In the genomic region with DNA sequence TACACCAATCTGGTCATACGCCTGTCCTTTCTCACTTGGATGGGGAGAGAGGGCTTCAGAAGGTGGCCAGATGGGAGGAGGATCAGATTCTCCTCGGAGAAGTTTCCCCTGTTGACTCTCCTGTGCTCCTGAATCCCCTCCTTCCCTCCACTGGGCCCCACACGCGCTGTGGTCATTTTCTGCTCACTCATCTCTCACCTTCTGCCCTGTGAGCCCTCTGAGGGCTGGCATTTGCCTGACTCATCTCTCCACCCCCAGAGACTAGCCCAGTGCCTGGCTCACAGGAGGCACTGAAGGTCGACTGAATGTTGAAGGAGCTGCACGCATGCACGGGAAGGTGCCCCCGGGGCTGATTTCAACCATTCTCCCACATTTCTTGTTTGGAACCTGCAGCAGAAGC, we compare ENCODE assay signal across 21 cellular contexts. TPM values are rescaled to one million over a fixed set of nuclear protein-coding genes. Genes with fewer than 3 reads are reported as not detected.
A peak's percentile ranks its signal among the peaks of the same experiment; 100 is the strongest.
DNase-seq lines count a peak whose midpoint lies in the region; ATAC-seq and TF ChIP-seq lines count a peak whose summit lies in the region.
"Had no signal": no experiment of that assay in that cellular context is flagged by ENCODE, and none has a peak within 500 bp of the region (broad histone marks: within the 10 kb centered on the region; RNA-seq: fewer than 3 reads in every experiment).

No MANE protein-coding gene starts in this region.

- in situ Hi-C loops in GM23248 (cut with MboI) = no loop called here
- in situ Hi-C loops in Panc1 (cut with HindIII; ENCODE audit: low pct_unique_long_range_greater_than_20kb, low sequenced_read_pairs) = no loop called here

- H3K4me3 ChIP-seq in GM23248 = no peak overlapping the region
- no peak overlapping the region for H3K4me3 ChIP-seq in Panc1 (ENCODE audit: low read depth in 2 of 2, low read length in 2 of 2)
- H3K4me3 ChIP-seq in hepatocyte = no peak overlapping the region
- H3K4me3 ChIP-seq: heart left ventricle, left lung, spleen, tibial artery had no signal

- DNase-seq in GM23248 (peak; percentile 22), Panc1 (ENCODE audit: low read depth, low spot score) (no peak), hepatocyte (ENCODE audit: low spot score) (no peak), renal cortical epithelial cell (ENCODE audit: low read depth) (peak; percentile 64), glutamatergic neuron (no peak), retina (no peak)
- DNase-seq: CD8-positive, alpha-beta T cell; DMS153; left lung; NCI-H146; NCI-H524; SK-N-SH; spleen; stimulated activated CD4-positive, alpha-beta T cell treated with anti-CD3 and anti-CD28 coated beads, Interleukin-4, amount 100 ng/mL, for 1 hour; tibial artery had no signal

- H3K27me3 ChIP-seq in GM23248 (replicated peaks; ENCODE audit: insufficient read depth) (no peaks in the 10 kb centered on the region), Panc1 (ENCODE audit: control insufficient read depth, insufficient read depth, low read length) (no peaks in the 10 kb centered on the region), hepatocyte (no peaks in the 10 kb centered on the region)
- H3K27me3 ChIP-seq: tibial artery had no signal

- BruUV-seq in Panc1 (replicated peaks; lab: Mats Ljungman, UMichigan) = no TSS peak

- H3K9me3 Mint-ChIP-seq in glutamatergic neuron (ENCODE audit: unreplicated experiment) = peaks cover 5% of the 10 kb centered on the region
- H3K9me3 Mint-ChIP-seq: activated T-helper 2 cell treated with anti-CD3 and anti-CD28 coated beads, Interferon-gamma antibody, Interleukin-2, Interleukin-4, amounts not matched to agents 10 μg/mL and 5 μg/mL and 100 μg/mL, durations not matched to agents 14 hours and 24 hours and 36 hours; CD8-positive, alpha-beta T cell; stimulated activated naive CD8-positive, alpha-beta T cell treated with anti-CD3 and anti-CD28 coated beads, Interleukin-15, Interleukin-2, amounts not matched to agents 100 ng/mL and 50 ng/mL, for 24 hours had no signal

- no peaks in the 10 kb centered on the region for H3K79me2 ChIP-seq in GM23248 (ENCODE audit: insufficient read depth)
- no peaks in the 10 kb centered on the region for H3K79me2 ChIP-seq in hepatocyte

- H3K27ac ChIP-seq in GM23248 = no peak overlapping the region
- peak overlapping the region; percentile 72 for H3K27ac ChIP-seq in Panc1 (ENCODE audit: low read length)
- peak overlapping the region; percentile 78 for H3K27ac ChIP-seq in hepatocyte
- H3K27ac ChIP-seq: heart left ventricle, left lung, spleen, tibial artery had no signal

- TF ChIP-seq CTCF in Panc1 (IDR thresholded peaks at IDR 0.05) (no peak), hepatocyte (IDR thresholded peaks at IDR 0.05; ENCODE audit: poor library complexity) (no peak), glutamatergic neuron (IDR thresholded peaks at IDR 0.05; ENCODE audit: partially characterized antibody, unreplicated experiment) (no peak)

- H3K4me1 Mint-ChIP-seq in glutamatergic neuron (ENCODE audit: low read depth, unreplicated experiment) = no peaks in the 10 kb centered on the region

- CTCF ChIA-PET in Panc1 (lab: Charles Lee) = no interaction called here

- H3K4me1 ChIP-seq in GM23248 (ENCODE audit: insufficient read depth) (no peaks in the 10 kb centered on the region), Panc1 (ENCODE audit: control insufficient read depth, insufficient read depth, low read length) (peaks cover 18% of the 10 kb centered on the region), hepatocyte (ENCODE audit: insufficient read depth) (peaks cover 22% of the 10 kb centered on the region)
- H3K4me1 ChIP-seq: left lung had no signal

- H3K36me3 ChIP-seq in GM23248 (ENCODE audit: low read depth) (no peaks in the 10 kb centered on the region), Panc1 (ENCODE audit: control insufficient read depth, insufficient read depth, low read length) (no peaks in the 10 kb centered on the region), hepatocyte (replicated peaks; ENCODE audit: insufficient read depth, low read depth) (no peaks in the 10 kb centered on the region)
- H3K36me3 ChIP-seq: heart left ventricle, left lung, spleen, tibial artery had no signal

- H3K27ac Mint-ChIP-seq in glutamatergic neuron (ENCODE audit: unreplicated experiment) = no peak overlapping the region
- H3K27ac Mint-ChIP-seq: activated T-helper 2 cell treated with anti-CD3 and anti-CD28 coated beads, Interferon-gamma antibody, Interleukin-2, Interleukin-4, amounts not matched to agents 10 μg/mL and 5 μg/mL and 100 μg/mL, durations not matched to agents 14 hours and 24 hours and 36 hours; CD8-positive, alpha-beta T cell; stimulated activated naive CD8-positive, alpha-beta T cell treated with anti-CD3 and anti-CD28 coated beads, Interleukin-15, Interleukin-2, amounts not matched to agents 100 ng/mL and 50 ng/mL, for 24 hours had no signal

- 85 to 87% methylated on average over 8 of the region's 8 CpGs for WGBS in GM23248 (ENCODE audit: low coverage in 1 of 2, low lambda C conversion rate in 2 of 2, missing lambda C conversion rate in 2 of 2), 2 experiments
- 90% methylated on average over 8 of the region's 8 CpGs for WGBS in hepatocyte (ENCODE audit: low lambda C conversion rate, missing lambda C conversion rate)

- intact Hi-C loops in Panc1 (cut with micrococcal nuclease; ENCODE audit: unreplicated experiment) = no loop called here

- H3K9me2 ChIP-seq in GM23248 (ENCODE audit: insufficient read depth) (no peaks in the 10 kb centered on the region), hepatocyte (replicated peaks; ENCODE audit: insufficient read depth) (no peaks in the 10 kb centered on the region)
- H3K9me2 ChIP-seq: SK-N-SH had no signal

- H3K4me3 Mint-ChIP-seq in glutamatergic neuron (ENCODE audit: unreplicated experiment) = no peak overlapping the region
- H3K4me3 Mint-ChIP-seq: CD8-positive, alpha-beta T cell; stimulated activated naive CD8-positive, alpha-beta T cell treated with anti-CD3 and anti-CD28 coated beads, Interleukin-15, Interleukin-2, amounts not matched to agents 100 ng/mL and 50 ng/mL, for 24 hours had no signal

- POLR2A ChIA-PET in Panc1 (lab: Charles Lee) = no interaction called here

- no peak overlapping the region for H3K9ac ChIP-seq in GM23248
- H3K9ac ChIP-seq: SK-N-SH had no signal

- peaks cover 14% of the 10 kb centered on the region for H3K27me3 Mint-ChIP-seq in glutamatergic neuron (ENCODE audit: unreplicated experiment)

- H3K36me3 Mint-ChIP-seq in glutamatergic neuron (ENCODE audit: unreplicated experiment) = peaks cover 12% of the 10 kb centered on the region
- H3K36me3 Mint-ChIP-seq: CD8-positive, alpha-beta T cell had no signal

- H3K4me2 ChIP-seq in GM23248 (ENCODE audit: unreplicated experiment) (no peak overlapping the region), hepatocyte (no peak overlapping the region)
- H3K4me2 ChIP-seq: SK-N-SH had no signal

- H2AFZ ChIP-seq in GM23248 (no peak overlapping the region), hepatocyte (no peak overlapping the region)

- ATAC-seq in Panc1 = no peak
- no peak for ATAC-seq in GM21717 (IDR thresholded peaks at IDR 0.05; ENCODE audit: unreplicated experiment)
- no peak for ATAC-seq in HG03460 (IDR thresholded peaks at IDR 0.05; ENCODE audit: unreplicated experiment)
- ATAC-seq: CD8-positive, alpha-beta T cell; left lung had no signal

- H4K20me1 ChIP-seq in GM23248 (ENCODE audit: insufficient read depth) (no peaks in the 10 kb centered on the region), hepatocyte (ENCODE audit: insufficient read depth, poor library complexity, severe bottlenecking) (no peaks in the 10 kb centered on the region)

- H3F3A ChIP-seq in GM23248 (ENCODE audit: insufficient read depth) = no peaks in the 10 kb centered on the region

- H3K9me3 ChIP-seq in GM23248 (ENCODE audit: low read depth) (no peaks in the 10 kb centered on the region), Panc1 (ENCODE audit: control insufficient read depth, insufficient read depth, low read depth, low read length) (no peaks in the 10 kb centered on the region), hepatocyte (ENCODE audit: low read depth) (no peaks in the 10 kb centered on the region)
- H3K9me3 ChIP-seq: heart left ventricle, left lung, SK-N-SH, spleen, tibial artery had no signal

RNA-seq across cellular contexts. Expression of a gene that starts 14.2 kb away (rescaled TPM):
- total RNA-seq in GM23248 (2014; rRNA removed; shearing (Covaris generic)) = 0.63 and 3.7 TPM in 2 replicates
- polyA plus RNA-seq in GM23248 (2016; fragmentation: Nextera tagmentation; extraction: Ambion mirVana) (0.20 and 0.25 TPM in 2 replicates), hepatocyte (1.4 and 2.1 TPM in 2 replicates)
- total RNA-seq in Panc1 (2021; ENCODE audit: unreplicated experiment) (1.5 TPM), hepatocyte (0.53 and 1.0 TPM in 2 replicates), renal cortical epithelial cell (0.52 and 1.3 TPM in 2 replicates), glutamatergic neuron (ENCODE audit: unreplicated experiment) (0.61 TPM)
- polyA plus RNA-seq in Panc1 (2012; ENCODE audit: insufficient read length) = 3.2 TPM
- total RNA-seq: activated T-helper 2 cell treated with anti-CD3 and anti-CD28 coated beads, Interferon-gamma antibody, Interleukin-2, Interleukin-4, amounts not matched to agents 10 μg/mL and 5 μg/mL and 100 μg/mL, durations not matched to agents 14 hours and 24 hours and 36 hours; CD8-positive, alpha-beta T cell; T-helper 2 cell treated with Interferon-gamma antibody and Interleukin-4, amounts not matched to agents 100 ng/mL and 5 ng/mL, for 36 hours had no signal

Comparison
In these comparisons a context has a peak if more than half of its experiments do, and no peak if none do; other contexts are left out.
1. DNase-seq: peak in GM23248 (single experiment) and renal cortical epithelial cell (single experiment); none in Panc1 (single experiment), hepatocyte (single experiment), glutamatergic neuron (single experiment) and retina (single experiment).